In genomic region chr17:29148790-29149430, GRCh38 we compare ENCODE assay signal across 8 cellular contexts. TPM values are rescaled to one million over a fixed set of nuclear protein-coding genes. Genes with fewer than 3 reads are reported as not detected.
A peak's percentile ranks its signal among the peaks of the same experiment; 100 is the strongest.
DNase-seq lines count a peak whose midpoint lies in the region; ATAC-seq and TF ChIP-seq lines count a peak whose summit lies in the region.

No MANE protein-coding gene starts in this region.

- no peaks in the 10 kb centered on the region for H3K79me2 ChIP-seq in trophoblast cell (ENCODE audit: control insufficient read depth, insufficient read depth, low read length, poor library complexity)

- POLR2A ChIA-PET in activated naive CD8-positive, alpha-beta T cell treated with anti-CD3 and anti-CD28 coated beads, Interleukin-2, amount 10 ng/mL, durations not matched to agents 7 days and 5 days (lab: Charles Lee): interaction anchor here (0.6 to 4.1 kb wide), 11 partner anchors 10 to 418 kb away, joined by 3 to 41 read pairs (median 7); partner anchors contain the start of genes ABHD15, MYO18A and NUFIP2

- no peaks in the 10 kb centered on the region for H3K36me3 ChIP-seq in cardiac muscle cell
- no peaks in the 10 kb centered on the region for H3K36me3 ChIP-seq in trophoblast cell (ENCODE audit: control insufficient read depth in 1 of 2, insufficient read depth in 2 of 2, low read length in 2 of 2)
- H3K36me3 ChIP-seq in tibial nerve: no peaks in the 10 kb centered on the region

- no peak overlapping the region for H3K4ac ChIP-seq in trophoblast cell (ENCODE audit: low read depth, low read length)

- no peaks in the 10 kb centered on the region for H3K27me3 Mint-ChIP-seq in activated naive CD8-positive, alpha-beta T cell treated with anti-CD3 and anti-CD28 coated beads, Interleukin-2, amount 10 ng/mL, durations not matched to agents 7 days and 5 days

- WGBS in trophoblast cell (ENCODE audit: extremely low coverage, insufficient coverage, insufficient read length): no CpG with 5 or more reads among the region's 34 CpGs
- 4 to 6% methylated on average over 13 to 34 of the region's 34 CpGs for WGBS in tibial nerve, 2 donors

- H3K4me1 ChIP-seq in cardiac muscle cell (ENCODE audit: low read depth): peaks cover 49% of the 10 kb centered on the region
- H3K4me1 ChIP-seq in trophoblast cell (ENCODE audit: control insufficient read depth in 1 of 2, insufficient read depth in 2 of 2, low read length in 2 of 2): peaks cover 25 to 34% of the 10 kb centered on the region in 2 experiments
- H3K4me1 ChIP-seq in tibial nerve: peaks cover 0 to 84% (median 29%) of the 10 kb centered on the region in 4 donors

- TF ChIP-seq POLR2A in GM10847 (IDR thresholded peaks at IDR 0.05; ENCODE audit: extremely low read depth, insufficient read length) (peak; percentile 79), tibial nerve (IDR thresholded peaks at IDR 0.05) (peak in 1 of 2 donors; percentile 55)

- H3K14ac ChIP-seq in trophoblast cell (ENCODE audit: low read length): peak overlapping the region; percentile 59

- no peaks in the 10 kb centered on the region for H3K27me3 ChIP-seq in cardiac muscle cell
- no peaks in the 10 kb centered on the region for H3K27me3 ChIP-seq in trophoblast cell (ENCODE audit: insufficient read depth, low read length)
- no peaks in the 10 kb centered on the region for H3K27me3 ChIP-seq in tibial nerve

- peak overlapping the region; percentile 79 for H3K4me3 Mint-ChIP-seq in activated naive CD8-positive, alpha-beta T cell treated with anti-CD3 and anti-CD28 coated beads, Interleukin-2, amount 10 ng/mL, durations not matched to agents 7 days and 5 days

- peak overlapping the region; percentile 63 for H4K12ac ChIP-seq in trophoblast cell (ENCODE audit: low read depth, low read length)

- peak overlapping the region; percentile 38 for H2AFZ ChIP-seq in trophoblast cell (ENCODE audit: insufficient read depth, low read length, poor library complexity)

- H2BK5ac ChIP-seq in trophoblast cell (ENCODE audit: low read depth, low read length, poor library complexity): no peak overlapping the region

- peak overlapping the region; percentile 81 for H4K91ac ChIP-seq in trophoblast cell (ENCODE audit: low read depth, low read length)

- peak; percentile 90 for TF ChIP-seq CTCF in cardiac muscle cell (IDR thresholded peaks at IDR 0.05; ENCODE audit: low read depth, low read length)
- peak; percentile 96 to 99 (median 99) for TF ChIP-seq CTCF in tibial nerve (IDR thresholded peaks at IDR 0.05)

- H3K9me3 ChIP-seq in cardiac muscle cell (ENCODE audit: low read depth) (no peaks in the 10 kb centered on the region), trophoblast cell (ENCODE audit: insufficient read depth, low read depth, low read length) (no peaks in the 10 kb centered on the region), tibial nerve (no peaks in the 10 kb centered on the region)

- TF ChIP-seq EP300 in tibial nerve (IDR thresholded peaks at IDR 0.05): peak; percentile 69 to 73

- ATAC-seq in HG02571 (IDR thresholded peaks at IDR 0.05; ENCODE audit: unreplicated experiment): peak; percentile 79
- peak; percentile 92 for ATAC-seq in activated naive CD8-positive, alpha-beta T cell treated with anti-CD3 and anti-CD28 coated beads, Interleukin-2, amount 10 ng/mL, durations not matched to agents 7 days and 5 days (ENCODE audit: low read depth)

- no peak overlapping the region for H3K9ac ChIP-seq in trophoblast cell (ENCODE audit: low read length)

- peaks cover 50% of the 10 kb centered on the region for H3K4me1 Mint-ChIP-seq in activated naive CD8-positive, alpha-beta T cell treated with anti-CD3 and anti-CD28 coated beads, Interleukin-2, amount 10 ng/mL, durations not matched to agents 7 days and 5 days

- peaks cover 13% of the 10 kb centered on the region for H3K79me1 ChIP-seq in trophoblast cell (ENCODE audit: low read length)

- peak overlapping the region; percentile 47 for H2BK120ac ChIP-seq in trophoblast cell (ENCODE audit: insufficient read depth, low read length, poor library complexity)

- H2BK12ac ChIP-seq in trophoblast cell (ENCODE audit: low read length): peak overlapping the region; percentile 76

- H4K8ac ChIP-seq in trophoblast cell (ENCODE audit: low read depth, low read length): peak overlapping the region; percentile 63

- H3K36me3 Mint-ChIP-seq in activated naive CD8-positive, alpha-beta T cell treated with anti-CD3 and anti-CD28 coated beads, Interleukin-2, amount 10 ng/mL, durations not matched to agents 7 days and 5 days: peaks cover 5% of the 10 kb centered on the region

- H3K27ac Mint-ChIP-seq in activated naive CD8-positive, alpha-beta T cell treated with anti-CD3 and anti-CD28 coated beads, Interleukin-2, amount 10 ng/mL, durations not matched to agents 7 days and 5 days: peak overlapping the region; percentile 80

- DNase-seq in NCI-H1092 (lab: John Stamatoyannopoulos, UW): peak; percentile 85
- DNase-seq in SKM-1 treated with dmso at 0.1 percent for 144 hours (lab: John Stamatoyannopoulos, UW; ENCODE audit: unreplicated experiment): peak; percentile 85
- peak; percentile 98 for DNase-seq in activated naive CD8-positive, alpha-beta T cell treated with anti-CD3 and anti-CD28 coated beads, Interleukin-2, amount 10 ng/mL, durations not matched to agents 7 days and 5 days
- peak; percentile 96 to 97 for DNase-seq in cardiac muscle cell (ENCODE audit: low read depth in 1 of 2, low spot score in 1 of 2)
- DNase-seq in trophoblast cell: peak; percentile 95 to 96
- peak; percentile 88 to 89 for DNase-seq in tibial nerve (ENCODE audit: low spot score in 2 of 2)

- H2AK5ac ChIP-seq in trophoblast cell (ENCODE audit: low read length): peak overlapping the region; percentile 34

- H3K27ac ChIP-seq in cardiac muscle cell (peak overlapping the region; percentile 83), trophoblast cell (ENCODE audit: low read depth, low read length) (no peak overlapping the region), tibial nerve (peak overlapping the region; percentile 77 to 92 (median 84))

- no peak overlapping the region for H3K23ac ChIP-seq in trophoblast cell (ENCODE audit: low read length)

- peak overlapping the region; percentile 57 for H3K18ac ChIP-seq in trophoblast cell (ENCODE audit: low read length)

- no peaks in the 10 kb centered on the region for H3K9me3 Mint-ChIP-seq in activated naive CD8-positive, alpha-beta T cell treated with anti-CD3 and anti-CD28 coated beads, Interleukin-2, amount 10 ng/mL, durations not matched to agents 7 days and 5 days

- H3K4me3 ChIP-seq in cardiac muscle cell: peak overlapping the region; percentile 21
- no peak overlapping the region for H3K4me3 ChIP-seq in trophoblast cell (ENCODE audit: low read depth, low read length)
- H3K4me3 ChIP-seq in tibial nerve: peak overlapping the region; percentile 36 to 67 (median 58)

- peak overlapping the region; percentile 54 for H3K4me2 ChIP-seq in trophoblast cell (ENCODE audit: low read length)

RNA-seq across cellular contexts. Expression of gene MYO18A, which starts 31.3 kb away (rescaled TPM):
- 10 to 100 TPM; 79.7 to 80.6 TPM for total RNA-seq in activated naive CD8-positive, alpha-beta T cell treated with anti-CD3 and anti-CD28 coated beads, Interleukin-2, amount 10 ng/mL, durations not matched to agents 7 days and 5 days
- total RNA-seq in cardiac muscle cell (326 and 564 TPM in 2 replicates), tibial nerve (100 to 1,000 TPM in 3 of 4 donors, 10 to 100 TPM in 1; 71.6 to 125 (median 104) TPM)
- 186 and 218 TPM in 2 replicates for polyA plus RNA-seq in cardiac muscle cell
- 15.5 and 16.9 TPM in 2 replicates for polyA plus RNA-seq in trophoblast cell (2013)
